28 cellular contexts compared by ENCODE assay signal in genomic region chr17:9266769-9267168, GRCh38.
"Had no signal": no experiment of that assay in that cellular context is flagged by ENCODE, and none has a peak within 500 bp of the region (broad histone marks: within the 10 kb centered on the region; RNA-seq: fewer than 3 reads in every experiment).

No MANE protein-coding gene starts in this region.

- H3K27ac ChIP-seq: body of pancreas, foreskin keratinocyte, heart left ventricle, lower lobe of right lung, neutrophil, upper lobe of left lung, vagina had no signal

- H3K4me3 Mint-ChIP-seq: activated B cell treated with CpG ODN at 0.5 μM for 24 hours; activated CD8-positive, alpha-beta T cell treated with anti-CD3 and anti-CD28 coated beads for 36 hours; activated T-cell treated with anti-CD3 and anti-CD28 coated beads, Interleukin-2, amount 50 U/mL, for 4 hours; activated T-helper 17 cell treated with anti-CD3 and anti-CD28 coated beads, Interleukin-2, amount 50 U/mL, for 72 hours; dendritic cell treated with granulocyte-macrophage colony-stimulating factor and Interleukin-4, amounts not matched to agents 40 ng/mL and 50 ng/mL, for 4 days; immature natural killer cell; nephron; T-cell; T-helper 2 cell treated with Interferon-gamma antibody and Interleukin-4, amounts not matched to agents 5 μg/mL and 100 μg/mL, for 36 hours had no signal

- H3K9me3 Mint-ChIP-seq: dendritic cell treated with granulocyte-macrophage colony-stimulating factor and Interleukin-4, amounts not matched to agents 40 ng/mL and 50 ng/mL, for 4 days had no signal

- H3K4me1 ChIP-seq: body of pancreas, foreskin keratinocyte, lower lobe of right lung, upper lobe of left lung, vagina had no signal

- H3K36me3 ChIP-seq: esophagus muscularis mucosa, heart left ventricle, lower lobe of right lung, neutrophil, upper lobe of left lung, vagina had no signal

- DNase-seq: activated B cell treated with CpG ODN at 0.5 μM for 24 hours; activated CD4-positive, alpha-beta T cell treated with anti-CD3 and anti-CD28 coated beads, Interleukin-2, amount 50 U/mL, for 1 hour; activated CD8-positive, alpha-beta T cell treated with anti-CD3 and anti-CD28 coated beads for 36 hours; activated gamma-delta T cell treated with Interleukin-2 at 50 U/mL for 16 hours; activated naive CD4-positive, alpha-beta T cell treated with anti-CD3 and anti-CD28 coated beads, Interleukin-2, amount 50 U/mL, for 16 hours; activated T-cell treated with anti-CD3 and anti-CD28 coated beads, Interleukin-2, amount 50 U/mL, for 4 hours; amniotic stem cell; body of pancreas; caudate nucleus; foreskin keratinocyte; heart left ventricle; hypothalamus; immature natural killer cell; lower lobe of right lung; retina; stimulated activated CD4-positive, alpha-beta T cell treated with anti-CD3 and anti-CD28 coated beads, Interleukin-4, amount 100 ng/mL, for 1 hour; stimulated activated naive CD8-positive, alpha-beta T cell treated with anti-CD3 and anti-CD28 coated beads, Interleukin-15, Interleukin-2, amounts not matched to agents 100 U/mL and 50 U/mL, for 24 hours; T-cell; upper lobe of left lung had no signal

- H3K27me3 ChIP-seq: body of pancreas, esophagus muscularis mucosa, foreskin keratinocyte, heart left ventricle, neutrophil, upper lobe of left lung, vagina had no signal

- H3K4me1 Mint-ChIP-seq: activated B cell treated with CpG ODN at 0.5 μM for 24 hours; activated T-helper 17 cell treated with anti-CD3 and anti-CD28 coated beads, Interleukin-2, amount 50 U/mL, for 72 hours; T-cell had no signal

- ATAC-seq: activated CD8-positive, alpha-beta T cell treated with anti-CD3 and anti-CD28 coated beads for 36 hours; activated T-cell treated with anti-CD3 and anti-CD28 coated beads, Interleukin-2, amount 50 U/mL, for 4 hours; activated T-helper 17 cell treated with anti-CD3 and anti-CD28 coated beads, Interleukin-2, amount 50 U/mL, for 72 hours; body of pancreas; foreskin keratinocyte; left lobe of liver; lower lobe of right lung; stimulated activated naive CD8-positive, alpha-beta T cell treated with anti-CD3 and anti-CD28 coated beads, Interleukin-15, Interleukin-2, amounts not matched to agents 100 U/mL and 50 U/mL, for 24 hours; T-cell had no signal

- H3K27ac Mint-ChIP-seq: activated B cell treated with CpG ODN at 0.5 μM for 24 hours; activated CD8-positive, alpha-beta T cell treated with anti-CD3 and anti-CD28 coated beads for 36 hours; activated T-helper 17 cell treated with anti-CD3 and anti-CD28 coated beads, Interleukin-2, amount 50 U/mL, for 72 hours; dendritic cell treated with granulocyte-macrophage colony-stimulating factor and Interleukin-4, amounts not matched to agents 40 ng/mL and 50 ng/mL, for 4 days; immature natural killer cell; nephron; progenitor cell of endocrine pancreas; T-cell; T-helper 2 cell treated with Interferon-gamma antibody and Interleukin-4, amounts not matched to agents 5 μg/mL and 100 μg/mL, for 36 hours had no signal

- H3K9me3 ChIP-seq: esophagus muscularis mucosa, lower lobe of right lung, neutrophil, upper lobe of left lung, vagina had no signal

- H3K4me3 ChIP-seq: body of pancreas, esophagus muscularis mucosa, heart left ventricle, lower lobe of right lung, upper lobe of left lung, vagina had no signal

- H3K27me3 Mint-ChIP-seq: activated B cell treated with CpG ODN at 0.5 μM for 24 hours; activated CD8-positive, alpha-beta T cell treated with anti-CD3 and anti-CD28 coated beads for 36 hours; activated T-helper 17 cell treated with anti-CD3 and anti-CD28 coated beads, Interleukin-2, amount 50 U/mL, for 72 hours; dendritic cell treated with granulocyte-macrophage colony-stimulating factor and Interleukin-4, amounts not matched to agents 40 ng/mL and 50 ng/mL, for 4 days; progenitor cell of endocrine pancreas; T-cell had no signal
